In the genomic region with DNA sequence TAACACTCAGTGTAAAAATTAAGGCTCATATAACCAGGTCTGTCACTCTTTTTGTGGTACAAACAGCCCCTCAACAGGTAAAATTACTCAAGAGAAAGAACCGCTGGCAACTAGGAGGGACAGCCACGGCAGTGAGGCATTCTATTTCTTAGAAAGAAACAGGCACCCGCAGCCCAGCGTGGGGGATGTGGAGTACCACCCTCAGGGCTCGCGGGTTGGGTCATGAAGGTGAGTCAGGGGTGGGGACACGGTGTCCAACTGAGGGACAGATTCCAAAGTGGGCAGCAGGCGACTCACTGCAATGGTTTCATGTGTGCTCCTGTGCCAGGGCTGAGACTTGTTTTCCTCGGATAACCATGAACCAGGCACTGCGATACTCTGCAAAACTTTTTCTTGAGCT, we compare ENCODE assay signal across 19 cellular contexts.
A peak's percentile ranks its signal among the peaks of the same experiment; 100 is the strongest.
DNase-seq lines count a peak whose midpoint lies in the region; ATAC-seq and TF ChIP-seq lines count a peak whose summit lies in the region.
"Had no signal": no experiment of that assay in that cellular context is flagged by ENCODE, and none has a peak within 500 bp of the region (broad histone marks: within the 10 kb centered on the region; RNA-seq: fewer than 3 reads in every experiment).

No MANE protein-coding gene starts in this region.

- no peak for TF ChIP-seq CTCF in neural crest cell (conservative IDR thresholded peaks at IDR 0.05)

- no peak overlapping the region for H3K27ac Mint-ChIP-seq in activated T-cell treated with anti-CD3 and anti-CD28 coated beads, Interleukin-2, amount 50 U/mL, for 24 hours
- H3K27ac Mint-ChIP-seq in activated T-helper 17 cell treated with anti-CD3 and anti-CD28 coated beads, Interleukin-2, amount 50 U/mL, for 72 hours, result peak overlapping the region; percentile 14
- peak overlapping the region; percentile 94 for H3K27ac Mint-ChIP-seq in neural crest cell (ENCODE audit: unreplicated experiment)
- H3K27ac Mint-ChIP-seq in activated naive CD8-positive, alpha-beta T cell treated with anti-CD3 and anti-CD28 coated beads for 36 hours, result no peak overlapping the region

- H3K36me3 Mint-ChIP-seq in activated T-cell treated with anti-CD3 and anti-CD28 coated beads, Interleukin-2, amount 50 U/mL, for 24 hours (ENCODE audit: low read depth), result no peaks in the 10 kb centered on the region
- no peaks in the 10 kb centered on the region for H3K36me3 Mint-ChIP-seq in activated T-helper 17 cell treated with anti-CD3 and anti-CD28 coated beads, Interleukin-2, amount 50 U/mL, for 72 hours (ENCODE audit: low read depth)
- no peaks in the 10 kb centered on the region for H3K36me3 Mint-ChIP-seq in neural crest cell (ENCODE audit: low read depth)
- no peaks in the 10 kb centered on the region for H3K36me3 Mint-ChIP-seq in activated naive CD8-positive, alpha-beta T cell treated with anti-CD3 and anti-CD28 coated beads for 36 hours

- H3K4me3 Mint-ChIP-seq in activated T-cell treated with anti-CD3 and anti-CD28 coated beads, Interleukin-2, amount 50 U/mL, for 24 hours, result no peak overlapping the region
- no peak overlapping the region for H3K4me3 Mint-ChIP-seq in activated T-helper 17 cell treated with anti-CD3 and anti-CD28 coated beads, Interleukin-2, amount 50 U/mL, for 72 hours
- no peak overlapping the region for H3K4me3 Mint-ChIP-seq in neural crest cell
- H3K4me3 Mint-ChIP-seq in activated naive CD8-positive, alpha-beta T cell treated with anti-CD3 and anti-CD28 coated beads for 36 hours, result no peak overlapping the region

- no peaks in the 10 kb centered on the region for H3K27me3 Mint-ChIP-seq in activated T-cell treated with anti-CD3 and anti-CD28 coated beads, Interleukin-2, amount 50 U/mL, for 24 hours
- H3K27me3 Mint-ChIP-seq in activated T-helper 17 cell treated with anti-CD3 and anti-CD28 coated beads, Interleukin-2, amount 50 U/mL, for 72 hours, result no peaks in the 10 kb centered on the region
- no peaks in the 10 kb centered on the region for H3K27me3 Mint-ChIP-seq in neural crest cell (ENCODE audit: low read depth)
- H3K27me3 Mint-ChIP-seq in activated naive CD8-positive, alpha-beta T cell treated with anti-CD3 and anti-CD28 coated beads for 36 hours, result no peaks in the 10 kb centered on the region

- ATAC-seq in activated T-helper 17 cell treated with anti-CD3 and anti-CD28 coated beads, Interleukin-2, amount 50 U/mL, for 72 hours (replicated peaks), result peak; percentile 85
- ATAC-seq in GM19455 (IDR thresholded peaks at IDR 0.05; ENCODE audit: unreplicated experiment), result no peak
- ATAC-seq: HCT116, PC-3 had no signal

- DNase-seq in activated T-cell treated with anti-CD3 and anti-CD28 coated beads, Interleukin-2, amount 50 U/mL, for 48 hours, result peak; percentile 40 to 45
- no peak for DNase-seq in activated T-cell treated with anti-CD3 and anti-CD28 coated beads, Interleukin-2, amount 50 U/mL, for 24 hours
- DNase-seq in neural crest cell (ENCODE audit: low read depth, low spot score) (no peak), SKM-1 (lab: John Stamatoyannopoulos, UW; ENCODE audit: unreplicated experiment) (no peak)
- DNase-seq in stimulated activated CD8-positive, alpha-beta memory T cell treated with anti-CD3 and anti-CD28 coated beads, Interleukin-4, amount 100 ng/mL, for 48 hours, result peak; percentile 47
- no peak for DNase-seq in activated naive CD8-positive, alpha-beta T cell treated with anti-CD3 and anti-CD28 coated beads for 36 hours
- DNase-seq: GDM1, Kasumi-1, MG63, NCI-H1417, NCI-H1694 treated with DMSO at 0.1 percent for 48 hours, NCI-H2081 treated with DMSO at 0.1 percent for 48 hours, NCI-H2171 treated with DMSO at 0.1 percent for 48 hours, NCI-H526 treated with DMSO at 0.1 percent for 48 hours, PC-3, Right ventricle myocardium superior had no signal

- peaks cover 18% of the 10 kb centered on the region for H3K4me1 Mint-ChIP-seq in activated T-cell treated with anti-CD3 and anti-CD28 coated beads, Interleukin-2, amount 50 U/mL, for 24 hours (ENCODE audit: low read depth)
- peaks cover 10% of the 10 kb centered on the region for H3K4me1 Mint-ChIP-seq in activated T-helper 17 cell treated with anti-CD3 and anti-CD28 coated beads, Interleukin-2, amount 50 U/mL, for 72 hours
- peaks cover 21% of the 10 kb centered on the region for H3K4me1 Mint-ChIP-seq in neural crest cell
- H3K4me1 Mint-ChIP-seq in activated naive CD8-positive, alpha-beta T cell treated with anti-CD3 and anti-CD28 coated beads for 36 hours, result no peaks in the 10 kb centered on the region

- H3K9me3 Mint-ChIP-seq in activated T-cell treated with anti-CD3 and anti-CD28 coated beads, Interleukin-2, amount 50 U/mL, for 24 hours, result no peaks in the 10 kb centered on the region
- H3K9me3 Mint-ChIP-seq in activated T-helper 17 cell treated with anti-CD3 and anti-CD28 coated beads, Interleukin-2, amount 50 U/mL, for 72 hours, result no peaks in the 10 kb centered on the region
- H3K9me3 Mint-ChIP-seq in neural crest cell, result peaks cover 2% of the 10 kb centered on the region
- no peaks in the 10 kb centered on the region for H3K9me3 Mint-ChIP-seq in activated naive CD8-positive, alpha-beta T cell treated with anti-CD3 and anti-CD28 coated beads for 36 hours

Comparison
In these comparisons a context has a peak if more than half of its experiments do, and no peak if none do; other contexts are left out.
1. DNase-seq: peak in activated T-cell treated with anti-CD3 and anti-CD28 coated beads, Interleukin-2, amount 50 U/mL, for 48 hours (2 of 2) and stimulated activated CD8-positive, alpha-beta memory T cell treated with anti-CD3 and anti-CD28 coated beads, Interleukin-4, amount 100 ng/mL, for 48 hours (single experiment); none in activated T-cell treated with anti-CD3 and anti-CD28 coated beads, Interleukin-2, amount 50 U/mL, for 24 hours (single experiment), neural crest cell (single experiment), activated naive CD8-positive, alpha-beta T cell treated with anti-CD3 and anti-CD28 coated beads for 36 hours (single experiment) and SKM-1 (single experiment).
2. H3K27ac Mint-ChIP-seq: peak in activated T-helper 17 cell treated with anti-CD3 and anti-CD28 coated beads, Interleukin-2, amount 50 U/mL, for 72 hours (single experiment) and neural crest cell (single experiment); none in activated T-cell treated with anti-CD3 and anti-CD28 coated beads, Interleukin-2, amount 50 U/mL, for 24 hours (single experiment) and activated naive CD8-positive, alpha-beta T cell treated with anti-CD3 and anti-CD28 coated beads for 36 hours (single experiment).